ENCODE assay signal across 20 cellular contexts in the genomic region with DNA sequence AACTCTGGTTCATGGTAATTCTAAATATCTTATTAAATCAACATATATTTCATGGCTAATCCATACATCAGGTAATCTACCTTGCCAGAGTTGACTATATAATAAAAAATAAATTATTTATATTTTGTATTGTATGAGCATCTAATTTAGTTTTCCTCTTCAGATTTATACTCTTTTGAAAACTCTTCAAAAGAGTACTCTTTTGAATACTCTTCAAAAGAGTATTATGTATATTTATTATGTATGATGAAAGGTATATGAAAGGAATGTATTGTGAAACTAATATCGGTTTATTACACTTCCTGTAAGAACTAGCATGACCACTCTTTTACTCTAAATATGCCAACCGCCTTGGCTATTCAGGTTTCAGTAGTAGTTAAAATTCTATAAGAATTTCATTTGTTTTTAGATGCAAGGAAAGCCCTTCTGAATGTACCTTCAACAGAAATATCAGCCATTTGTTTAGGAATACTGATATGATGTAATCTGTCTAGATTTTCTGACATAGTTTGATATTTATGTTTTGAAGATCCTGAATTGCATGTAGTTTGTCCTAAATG.
"Had no signal": no experiment of that assay in that cellular context is flagged by ENCODE, and none has a peak within 500 bp of the region (broad histone marks: within the 10 kb centered on the region; RNA-seq: fewer than 3 reads in every experiment).

No MANE protein-coding gene starts in this region.

- H3K4me1 ChIP-seq: foreskin keratinocyte had no signal

- H3K4me2 ChIP-seq: hepatocyte had no signal

- H3K9me3 ChIP-seq: left ventricle myocardium inferior, transverse colon had no signal

- FAIRE-seq: urothelium cell line had no signal

- H3K4me3 ChIP-seq: cardiac muscle cell, hepatocyte, left ventricle myocardium inferior, sigmoid colon, transverse colon had no signal

- ATAC-seq: foreskin keratinocyte; naive thymus-derived CD4-positive, alpha-beta T cell; stimulated activated naive B cell treated with anti-CD40 and anti-IgM and Interleukin-4, amounts not matched to agents 10 μg/mL and 1 μg/mL and 100 μg/mL, for 72 hours had no signal

- DNase-seq: activated CD4-positive, alpha-beta memory T cell treated with anti-CD3 and anti-CD28 coated beads for 36 hours; activated CD4-positive, alpha-beta T cell treated with anti-CD3 and anti-CD28 coated beads for 48 hours; activated naive CD4-positive, alpha-beta T cell treated with anti-CD3 and anti-CD28 coated beads, Interleukin-2, amount 10 ng/mL, durations not matched to agents 7 days and 5 days; activated T-cell treated with anti-CD3 and anti-CD28 coated beads, Interleukin-2, amount 50 U/mL, for 48 hours; amygdala; erythroblast; foreskin keratinocyte; immature natural killer cell; kidney glomerular epithelial cell; left ventricle myocardium inferior; naive thymus-derived CD4-positive, alpha-beta T cell; retina; sigmoid colon; stimulated activated CD4-positive, alpha-beta T cell treated with anti-CD3 and anti-CD28 coated beads, Interleukin-2, amount 100 ng/mL, for 48 hours; stimulated activated CD8-positive, alpha-beta memory T cell treated with anti-CD3 and anti-CD28 coated beads, Interleukin-4, amount 100 ng/mL, for 48 hours; stimulated activated naive B cell treated with anti-CD40 and anti-IgM and Interleukin-4, amounts not matched to agents 10 μg/mL and 1 μg/mL and 100 μg/mL, for 72 hours; transverse colon had no signal

- H3K27ac ChIP-seq: cardiac muscle cell, foreskin keratinocyte, hepatocyte, left ventricle myocardium inferior, sigmoid colon, transverse colon had no signal

- H3K27me3 ChIP-seq: cardiac muscle cell, foreskin keratinocyte, hepatocyte, sigmoid colon, transverse colon had no signal

- H3K36me3 ChIP-seq: cardiac muscle cell, left ventricle myocardium inferior, sigmoid colon, transverse colon had no signal

- H2AFZ ChIP-seq: hepatocyte had no signal
